1 cellular context compared by ENCODE assay signal in genomic region chr6:36063318-36063717, GRCh38.
TF ChIP-seq lines count a peak whose summit lies in the region.

No MANE protein-coding gene starts in this region.

TF ChIP-seq in HepG2, 621 proteins besides CTCF, POLR2A, EP300 and RAD21 (continued from another document and continues in another):
- TF ChIP-seq, protein P1, sequence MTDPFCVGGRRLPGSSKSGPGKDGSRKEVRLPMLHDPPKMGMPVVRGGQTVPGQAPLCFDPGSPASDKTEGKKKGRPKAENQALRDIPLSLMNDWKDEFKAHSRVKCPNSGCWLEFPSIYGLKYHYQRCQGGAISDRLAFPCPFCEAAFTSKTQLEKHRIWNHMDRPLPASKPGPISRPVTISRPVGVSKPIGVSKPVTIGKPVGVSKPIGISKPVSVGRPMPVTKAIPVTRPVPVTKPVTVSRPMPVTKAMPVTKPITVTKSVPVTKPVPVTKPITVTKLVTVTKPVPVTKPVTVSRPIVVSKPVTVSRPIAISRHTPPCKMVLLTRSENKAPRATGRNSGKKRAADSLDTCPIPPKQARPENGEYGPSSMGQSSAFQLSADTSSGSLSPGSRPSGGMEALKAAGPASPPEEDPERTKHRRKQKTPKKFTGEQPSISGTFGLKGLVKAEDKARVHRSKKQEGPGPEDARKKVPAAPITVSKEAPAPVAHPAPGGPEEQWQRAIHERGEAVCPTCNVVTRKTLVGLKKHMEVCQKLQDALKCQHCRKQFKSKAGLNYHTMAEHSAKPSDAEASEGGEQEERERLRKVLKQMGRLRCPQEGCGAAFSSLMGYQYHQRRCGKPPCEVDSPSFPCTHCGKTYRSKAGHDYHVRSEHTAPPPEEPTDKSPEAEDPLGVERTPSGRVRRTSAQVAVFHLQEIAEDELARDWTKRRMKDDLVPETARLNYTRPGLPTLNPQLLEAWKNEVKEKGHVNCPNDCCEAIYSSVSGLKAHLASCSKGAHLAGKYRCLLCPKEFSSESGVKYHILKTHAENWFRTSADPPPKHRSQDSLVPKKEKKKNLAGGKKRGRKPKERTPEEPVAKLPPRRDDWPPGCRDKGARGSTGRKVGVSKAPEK (CRISPR knock-in tag; IDR thresholded peaks at IDR 0.05; ENCODE audit: borderline replicate concordance), result no peak
- TF ChIP-seq RELA (CRISPR knock-in tag; IDR thresholded peaks at IDR 0.05), result no peak
- no peak for TF ChIP-seq ZNF672 (CRISPR knock-in tag; IDR thresholded peaks at IDR 0.05)
- TF ChIP-seq ZNF816 (CRISPR knock-in tag; IDR thresholded peaks at IDR 0.05; ENCODE audit: borderline replicate concordance), result no peak
- TF ChIP-seq ZNF513 (CRISPR knock-in tag; conservative IDR thresholded peaks at IDR 0.05), result no peak
- no peak for TF ChIP-seq TMF1 (CRISPR knock-in tag; IDR thresholded peaks at IDR 0.05; ENCODE audit: low read depth)
- no peak for TF ChIP-seq TAF15 (IDR thresholded peaks at IDR 0.05; ENCODE audit: low read depth, low read length, poor library complexity, severe bottlenecking)
- no peak for TF ChIP-seq ZBTB3 (CRISPR knock-in tag; IDR thresholded peaks at IDR 0.05; ENCODE audit: borderline replicate concordance, low read depth)
- TF ChIP-seq, protein P2, sequence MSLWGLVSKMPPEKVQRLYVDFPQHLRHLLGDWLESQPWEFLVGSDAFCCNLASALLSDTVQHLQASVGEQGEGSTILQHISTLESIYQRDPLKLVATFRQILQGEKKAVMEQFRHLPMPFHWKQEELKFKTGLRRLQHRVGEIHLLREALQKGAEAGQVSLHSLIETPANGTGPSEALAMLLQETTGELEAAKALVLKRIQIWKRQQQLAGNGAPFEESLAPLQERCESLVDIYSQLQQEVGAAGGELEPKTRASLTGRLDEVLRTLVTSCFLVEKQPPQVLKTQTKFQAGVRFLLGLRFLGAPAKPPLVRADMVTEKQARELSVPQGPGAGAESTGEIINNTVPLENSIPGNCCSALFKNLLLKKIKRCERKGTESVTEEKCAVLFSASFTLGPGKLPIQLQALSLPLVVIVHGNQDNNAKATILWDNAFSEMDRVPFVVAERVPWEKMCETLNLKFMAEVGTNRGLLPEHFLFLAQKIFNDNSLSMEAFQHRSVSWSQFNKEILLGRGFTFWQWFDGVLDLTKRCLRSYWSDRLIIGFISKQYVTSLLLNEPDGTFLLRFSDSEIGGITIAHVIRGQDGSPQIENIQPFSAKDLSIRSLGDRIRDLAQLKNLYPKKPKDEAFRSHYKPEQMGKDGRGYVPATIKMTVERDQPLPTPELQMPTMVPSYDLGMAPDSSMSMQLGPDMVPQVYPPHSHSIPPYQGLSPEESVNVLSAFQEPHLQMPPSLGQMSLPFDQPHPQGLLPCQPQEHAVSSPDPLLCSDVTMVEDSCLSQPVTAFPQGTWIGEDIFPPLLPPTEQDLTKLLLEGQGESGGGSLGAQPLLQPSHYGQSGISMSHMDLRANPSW (CRISPR knock-in tag; IDR thresholded peaks at IDR 0.05; ENCODE audit: borderline replicate concordance), result no peak; the same call in 1 of the 2 replicates
- peak; percentile 67 for TF ChIP-seq MED1 (CRISPR knock-in tag; IDR thresholded peaks at IDR 0.05)
- peak; percentile 50; the same call in 1 of the 2 replicates for TF ChIP-seq RXRB (CRISPR knock-in tag; IDR thresholded peaks at IDR 0.05; ENCODE audit: borderline replicate concordance)
- no peak for TF ChIP-seq RBM22 (optimal IDR thresholded peaks at IDR 0.05; ENCODE audit: low read length)
- TF ChIP-seq GABPA (IDR thresholded peaks at IDR 0.05; ENCODE audit: low read depth, low read length), result no peak
- no peak for TF ChIP-seq GABPA (CRISPR knock-in tag; IDR thresholded peaks at IDR 0.05; ENCODE audit: low read depth)
- TF ChIP-seq, protein P3, sequence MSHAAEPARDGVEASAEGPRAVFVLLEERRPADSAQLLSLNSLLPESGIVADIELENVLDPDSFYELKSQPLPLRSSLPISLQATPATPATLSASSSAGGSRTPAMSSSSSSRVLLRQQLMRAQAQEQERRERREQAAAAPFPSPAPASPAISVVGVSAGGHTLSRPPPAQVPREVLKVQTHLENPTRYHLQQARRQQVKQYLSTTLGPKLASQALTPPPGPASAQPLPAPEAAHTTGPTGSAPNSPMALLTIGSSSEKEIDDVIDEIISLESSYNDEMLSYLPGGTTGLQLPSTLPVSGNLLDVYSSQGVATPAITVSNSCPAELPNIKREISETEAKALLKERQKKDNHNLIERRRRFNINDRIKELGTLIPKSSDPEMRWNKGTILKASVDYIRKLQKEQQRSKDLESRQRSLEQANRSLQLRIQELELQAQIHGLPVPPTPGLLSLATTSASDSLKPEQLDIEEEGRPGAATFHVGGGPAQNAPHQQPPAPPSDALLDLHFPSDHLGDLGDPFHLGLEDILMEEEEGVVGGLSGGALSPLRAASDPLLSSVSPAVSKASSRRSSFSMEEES (CRISPR knock-in tag; IDR thresholded peaks at IDR 0.05), result no peak
- TF ChIP-seq ZSCAN21 (CRISPR knock-in tag; IDR thresholded peaks at IDR 0.05; ENCODE audit: borderline replicate concordance), result peak; percentile 56; the same call in 1 of the 2 replicates
- TF ChIP-seq RARA (CRISPR knock-in tag; IDR thresholded peaks at IDR 0.05), result peak; percentile 62; the same call in 1 of the 2 replicates
- peak; percentile 31; the same call in 1 of the 2 replicates for TF ChIP-seq SOX13 (IDR thresholded peaks at IDR 0.05)
- peak in 1 of 2 experiments; percentile 82; a peak in 2 of 4 replicates for TF ChIP-seq SOX13 (CRISPR knock-in tag; conservative IDR thresholded peaks at IDR 0.05 in 1 of 2, IDR thresholded peaks at IDR 0.05 in 1 of 2)
- no peak for TF ChIP-seq GATAD1 (CRISPR knock-in tag; IDR thresholded peaks at IDR 0.05)
- TF ChIP-seq ZNF34 (CRISPR knock-in tag; IDR thresholded peaks at IDR 0.05; ENCODE audit: borderline replicate concordance), result 0 out of 2 replicates have a peak, but pooled peaks have one; percentile 13
- TF ChIP-seq ZNF841 (CRISPR knock-in tag; IDR thresholded peaks at IDR 0.05; ENCODE audit: borderline replicate concordance), result no peak
- TF ChIP-seq NR2F2 (IDR thresholded peaks at IDR 0.05; ENCODE audit: borderline replicate concordance, low read depth), result peak; percentile 63; the same call in 1 of the 2 replicates
- no peak for TF ChIP-seq YEATS4 (CRISPR knock-in tag; IDR thresholded peaks at IDR 0.05; ENCODE audit: borderline replicate concordance)
- TF ChIP-seq ATAD3A (CRISPR knock-in tag; IDR thresholded peaks at IDR 0.05), result no peak
- TF ChIP-seq ZNF550 (CRISPR knock-in tag; IDR thresholded peaks at IDR 0.05; ENCODE audit: borderline replicate concordance), result no peak
- no peak for TF ChIP-seq MLX (CRISPR knock-in tag; IDR thresholded peaks at IDR 0.05)
- TF ChIP-seq NFIB (CRISPR knock-in tag; IDR thresholded peaks at IDR 0.05; ENCODE audit: borderline replicate concordance), result no peak
- TF ChIP-seq, protein P4, sequence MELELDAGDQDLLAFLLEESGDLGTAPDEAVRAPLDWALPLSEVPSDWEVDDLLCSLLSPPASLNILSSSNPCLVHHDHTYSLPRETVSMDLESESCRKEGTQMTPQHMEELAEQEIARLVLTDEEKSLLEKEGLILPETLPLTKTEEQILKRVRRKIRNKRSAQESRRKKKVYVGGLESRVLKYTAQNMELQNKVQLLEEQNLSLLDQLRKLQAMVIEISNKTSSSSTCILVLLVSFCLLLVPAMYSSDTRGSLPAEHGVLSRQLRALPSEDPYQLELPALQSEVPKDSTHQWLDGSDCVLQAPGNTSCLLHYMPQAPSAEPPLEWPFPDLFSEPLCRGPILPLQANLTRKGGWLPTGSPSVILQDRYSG (CRISPR knock-in tag; IDR thresholded peaks at IDR 0.05), result no peak
- TF ChIP-seq, protein P5, sequence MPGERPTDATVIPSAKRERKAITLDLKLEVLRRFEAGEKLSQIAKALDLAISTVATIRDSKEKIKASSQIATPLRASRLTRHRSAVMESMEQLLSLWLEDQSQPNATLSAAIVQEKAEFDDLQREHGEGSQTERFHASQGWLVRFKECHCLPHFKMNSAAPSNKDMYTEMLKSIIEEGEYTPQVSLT (CRISPR knock-in tag; IDR thresholded peaks at IDR 0.05; ENCODE audit: borderline replicate concordance, low read depth), result no peak
- TF ChIP-seq SOX6 (IDR thresholded peaks at IDR 0.05), result no peak
- TF ChIP-seq SOX6 (CRISPR knock-in tag; IDR thresholded peaks at IDR 0.05), result peak; percentile 78
- no peak for TF ChIP-seq ZNF773 (CRISPR knock-in tag; IDR thresholded peaks at IDR 0.05; ENCODE audit: borderline replicate concordance)
- peak; percentile 99 for TF ChIP-seq MEIS2 (CRISPR knock-in tag; IDR thresholded peaks at IDR 0.05)
- no peak for TF ChIP-seq KDM4B (CRISPR knock-in tag; IDR thresholded peaks at IDR 0.05)
- no peak for TF ChIP-seq RFX5 (IDR thresholded peaks at IDR 0.05; ENCODE audit: low read depth, low read length)
- TF ChIP-seq HMGXB4 (CRISPR knock-in tag; IDR thresholded peaks at IDR 0.05; ENCODE audit: borderline replicate concordance in 1 of 2, low read depth in 1 of 2), result no peak
- no peak for TF ChIP-seq ZFP36L1 (CRISPR knock-in tag; IDR thresholded peaks at IDR 0.05)
- TF ChIP-seq HNF4G (IDR thresholded peaks at IDR 0.05; ENCODE audit: borderline replicate concordance, low read depth, low read length), result peak; percentile 83
- peak; percentile 42; the same call in 1 of the 2 replicates for TF ChIP-seq HNF4G (CRISPR knock-in tag; IDR thresholded peaks at IDR 0.05; ENCODE audit: borderline replicate concordance, low read depth)
- TF ChIP-seq NCOA5 (CRISPR knock-in tag; IDR thresholded peaks at IDR 0.05), result no peak
- no peak for TF ChIP-seq ARNTL (CRISPR knock-in tag; IDR thresholded peaks at IDR 0.05)
- no peak for TF ChIP-seq MXI1 (IDR thresholded peaks at IDR 0.05; ENCODE audit: borderline replicate concordance, low read depth, low read length)
- peak; percentile 41; the same call in 1 of the 2 replicates for TF ChIP-seq SMC3 (IDR thresholded peaks at IDR 0.05; ENCODE audit: low read length)
- no peak for TF ChIP-seq MTA3 (CRISPR knock-in tag; IDR thresholded peaks at IDR 0.05)
- TF ChIP-seq HMG20A (CRISPR knock-in tag; IDR thresholded peaks at IDR 0.05; ENCODE audit: borderline replicate concordance), result peak; percentile 72; the same call in 1 of the 2 replicates
- 0 out of 2 replicates have a peak, but pooled peaks have one; percentile 24 for TF ChIP-seq THAP11 (CRISPR knock-in tag; IDR thresholded peaks at IDR 0.05)
- no peak for TF ChIP-seq ZNF496 (CRISPR knock-in tag; IDR thresholded peaks at IDR 0.05; ENCODE audit: insufficient replicate concordance)
- TF ChIP-seq ZNF790 (CRISPR knock-in tag; IDR thresholded peaks at IDR 0.05; ENCODE audit: borderline replicate concordance), result no peak
- no peak for TF ChIP-seq REL (CRISPR knock-in tag; conservative IDR thresholded peaks at IDR 0.05)
- TF ChIP-seq ZMYM3 (CRISPR knock-in tag; IDR thresholded peaks at IDR 0.05), result peak; percentile 64; the same call in 1 of the 2 replicates
- no peak for TF ChIP-seq ZNF276 (CRISPR knock-in tag; IDR thresholded peaks at IDR 0.05; ENCODE audit: low read depth)
- no peak for TF ChIP-seq FOXC1 (CRISPR knock-in tag; IDR thresholded peaks at IDR 0.05; ENCODE audit: borderline replicate concordance)
- no peak for TF ChIP-seq NR2F1 (CRISPR knock-in tag; IDR thresholded peaks at IDR 0.05)
- TF ChIP-seq, protein P6, sequence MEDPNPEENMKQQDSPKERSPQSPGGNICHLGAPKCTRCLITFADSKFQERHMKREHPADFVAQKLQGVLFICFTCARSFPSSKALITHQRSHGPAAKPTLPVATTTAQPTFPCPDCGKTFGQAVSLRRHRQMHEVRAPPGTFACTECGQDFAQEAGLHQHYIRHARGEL (CRISPR knock-in tag; IDR thresholded peaks at IDR 0.05), result no peak
